ENCODE assay signal across 15 cellular contexts in the genomic region with DNA sequence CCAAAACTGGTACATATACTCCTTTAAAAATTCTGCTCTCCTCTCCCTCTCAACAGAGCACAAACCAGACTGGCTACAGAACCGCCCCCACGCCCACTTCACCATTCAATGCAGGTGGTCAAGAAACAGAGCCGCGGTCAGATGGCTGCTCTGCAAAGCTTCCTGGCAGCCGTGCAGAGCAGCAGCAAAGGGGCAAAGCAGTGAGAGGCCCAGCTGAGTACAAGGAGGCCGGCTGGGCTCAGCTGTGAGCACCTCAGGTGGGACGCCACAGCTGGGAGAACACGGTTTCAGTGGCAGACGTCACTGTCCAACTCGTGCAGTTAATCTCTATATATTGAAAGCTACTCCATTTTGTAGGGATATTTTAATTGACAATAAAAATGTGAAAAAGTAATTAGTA. TPM values are rescaled to one million over a fixed set of nuclear protein-coding genes. Genes with fewer than 3 reads are reported as not detected.
DNase-seq lines count a peak whose midpoint lies in the region; ATAC-seq and TF ChIP-seq lines count a peak whose summit lies in the region.
"Had no signal": no experiment of that assay in that cellular context is flagged by ENCODE, and none has a peak within 500 bp of the region (broad histone marks: within the 10 kb centered on the region; RNA-seq: fewer than 3 reads in every experiment).

No MANE protein-coding gene starts in this region.

- no peaks in the 10 kb centered on the region for H3K4me1 Mint-ChIP-seq in WTC11
- H3K4me1 Mint-ChIP-seq in nephron progenitor cell, result peaks cover 6% of the 10 kb centered on the region
- no peaks in the 10 kb centered on the region for H3K4me1 Mint-ChIP-seq in activated CD4-positive, alpha-beta memory T cell treated with anti-CD3 and anti-CD28 coated beads, Interleukin-2, amount 10 ng/mL, durations not matched to agents 7 days and 5 days

- TF ChIP-seq CTCF in HEK293 (tag by site-specific recombination; IDR thresholded peaks at IDR 0.05) (no peak), WTC11 (IDR thresholded peaks at IDR 0.05) (no peak), nephron progenitor cell (IDR thresholded peaks at IDR 0.05) (no peak), A673 (conservative IDR thresholded peaks at IDR 0.05; ENCODE audit: low read depth, low read length) (no peak)

- no TSS peak for BruUV-seq in A673 (replicated peaks; lab: Mats Ljungman, UMichigan)

- no peaks in the 10 kb centered on the region for H3K9me3 ChIP-seq in HEK293 (ENCODE audit: control insufficient read depth, insufficient read depth, low read depth, low read length)
- H3K9me3 ChIP-seq in A673 (ENCODE audit: low read depth, low read length, poor library complexity, severe bottlenecking), result no peaks in the 10 kb centered on the region
- H3K9me3 ChIP-seq: Caco-2, HAP-1 had no signal

- no peak for ATAC-seq in WTC11
- ATAC-seq in sciatic nerve, result no peak
- no peak for ATAC-seq in GM21367 (IDR thresholded peaks at IDR 0.05; ENCODE audit: unreplicated experiment)
- ATAC-seq: K562 had no signal

- CTCF ChIA-PET in HEK293 (lab: Yijun Ruan, JAX), result no interaction called here
- CTCF ChIA-PET in WTC11 (lab: Charles Lee), result interaction anchor here (1.2 to 2.5 kb wide), 3 partner anchors 35 to 96 kb away, joined by 4 to 9 read pairs (median 6); no protein-coding TSS in a partner anchor
- CTCF ChIA-PET in activated CD4-positive, alpha-beta memory T cell treated with anti-CD3 and anti-CD28 coated beads, Interleukin-2, amount 10 ng/mL, durations not matched to agents 7 days and 5 days (lab: Charles Lee), result interaction anchor here (0.6 kb wide), 1 partner anchor 11 kb away, joined by 6 read pairs; no protein-coding TSS in a partner anchor
- CTCF ChIA-PET in A673 (lab: Charles Lee), result no interaction called here

- H3K36me3 Mint-ChIP-seq in WTC11 (peaks cover 48% of the 10 kb centered on the region), nephron progenitor cell (ENCODE audit: low read depth) (peaks cover 14% of the 10 kb centered on the region)
- H3K36me3 Mint-ChIP-seq in activated CD4-positive, alpha-beta memory T cell treated with anti-CD3 and anti-CD28 coated beads, Interleukin-2, amount 10 ng/mL, durations not matched to agents 7 days and 5 days (ENCODE audit: low read depth), result no peaks in the 10 kb centered on the region

- no peaks in the 10 kb centered on the region for H3K27me3 ChIP-seq in A673 (replicated peaks; ENCODE audit: insufficient read depth, low read depth, low read length, poor library complexity)

- peak overlapping the region; percentile 82; the same call in 1 of the 2 replicates for H3K27ac Mint-ChIP-seq in WTC11
- peak overlapping the region; percentile 40 for H3K27ac Mint-ChIP-seq in nephron progenitor cell
- H3K27ac Mint-ChIP-seq in activated CD4-positive, alpha-beta memory T cell treated with anti-CD3 and anti-CD28 coated beads, Interleukin-2, amount 10 ng/mL, durations not matched to agents 7 days and 5 days, result no peak overlapping the region
- H3K27ac Mint-ChIP-seq: CD4-positive, alpha-beta T cell had no signal

- DNase-seq in WTC11 (ENCODE audit: low spot score) (no peak), nephron progenitor cell (no peak), sciatic nerve (ENCODE audit: low spot score) (peak; percentile 12), A673 (ENCODE audit: low spot score) (no peak)
- no peak for DNase-seq in activated CD4-positive, alpha-beta memory T cell treated with anti-CD3 and anti-CD28 coated beads, Interleukin-2, amount 10 ng/mL, durations not matched to agents 7 days and 5 days
- DNase-seq in activated T-cell treated with anti-CD3 and anti-CD28 coated beads, Interleukin-2, amount 50 U/mL, for 48 hours, result no peak
- DNase-seq: AML-193; CD4-positive, alpha-beta T cell; IMR-90 had no signal

- H3K4me3 ChIP-seq in HEK293 (ENCODE audit: low read depth, low read length), result no peak overlapping the region
- no peak overlapping the region for H3K4me3 ChIP-seq in A673 (ENCODE audit: low read depth, low read length, poor library complexity, severe bottlenecking)
- H3K4me3 ChIP-seq: HAP-1, K562 had no signal

- H3K27ac ChIP-seq in HEK293 (ENCODE audit: extremely low read depth, low read depth, low read length) (no peak overlapping the region), A673 (ENCODE audit: low read depth, low read length, poor library complexity, severe bottlenecking) (no peak overlapping the region)
- H3K27ac ChIP-seq: C4-2B had no signal

- H3K9me3 Mint-ChIP-seq in WTC11, result no peaks in the 10 kb centered on the region
- no peaks in the 10 kb centered on the region for H3K9me3 Mint-ChIP-seq in nephron progenitor cell
- no peaks in the 10 kb centered on the region for H3K9me3 Mint-ChIP-seq in activated CD4-positive, alpha-beta memory T cell treated with anti-CD3 and anti-CD28 coated beads, Interleukin-2, amount 10 ng/mL, durations not matched to agents 7 days and 5 days
- H3K9me3 Mint-ChIP-seq: CD4-positive, alpha-beta T cell had no signal

- no peaks in the 10 kb centered on the region for H3K27me3 Mint-ChIP-seq in WTC11 (ENCODE audit: low read depth)
- H3K27me3 Mint-ChIP-seq in nephron progenitor cell (ENCODE audit: low read depth, poor library complexity), result peaks cover 13% of the 10 kb centered on the region
- H3K27me3 Mint-ChIP-seq in activated CD4-positive, alpha-beta memory T cell treated with anti-CD3 and anti-CD28 coated beads, Interleukin-2, amount 10 ng/mL, durations not matched to agents 7 days and 5 days, result peaks cover 11% of the 10 kb centered on the region

- H3K4me1 ChIP-seq in HEK293 (ENCODE audit: control insufficient read depth, insufficient read depth, low read length) (no peaks in the 10 kb centered on the region; the same call in 1 of the 2 replicates), A673 (ENCODE audit: insufficient read depth, low read length, poor library complexity, severe bottlenecking) (no peaks in the 10 kb centered on the region)
- H3K4me1 ChIP-seq: HAP-1 had no signal

- POLR2A ChIA-PET in HEK293 (lab: Yijun Ruan, JAX), result interaction anchor here (0.5 kb wide), 1 partner anchor 196 kb away, joined by 6 read pairs; no protein-coding TSS in a partner anchor
- POLR2A ChIA-PET in WTC11 (lab: Charles Lee), result interaction anchor here (0.5 kb wide), 1 partner anchor 22 kb away, joined by 3 read pairs; no protein-coding TSS in a partner anchor
- POLR2A ChIA-PET in activated CD4-positive, alpha-beta memory T cell treated with anti-CD3 and anti-CD28 coated beads, Interleukin-2, amount 10 ng/mL, durations not matched to agents 7 days and 5 days (lab: Charles Lee), result no interaction called here
- POLR2A ChIA-PET in A673 (lab: Charles Lee; ENCODE audit: low non-redundant PET), result no interaction called here

- H3K4me3 Mint-ChIP-seq in WTC11 (no peak overlapping the region), nephron progenitor cell (no peak overlapping the region)
- H3K4me3 Mint-ChIP-seq in activated CD4-positive, alpha-beta memory T cell treated with anti-CD3 and anti-CD28 coated beads, Interleukin-2, amount 10 ng/mL, durations not matched to agents 7 days and 5 days, result no peak overlapping the region
- H3K4me3 Mint-ChIP-seq: CD4-positive, alpha-beta T cell had no signal

- intact Hi-C loops in sciatic nerve (cut with DNase I) (no loop called here), A673 (cut with micrococcal nuclease; ENCODE audit: unreplicated experiment) (no loop called here)

- peaks cover 0 to 12% of the 10 kb centered on the region in 2 experiments; a peak in 1 of 3 replicates for H3K36me3 ChIP-seq in HEK293 (ENCODE audit: control insufficient read depth in 2 of 2, insufficient read depth in 1 of 2, low read length in 2 of 2)
- no peaks in the 10 kb centered on the region for H3K36me3 ChIP-seq in A673 (ENCODE audit: insufficient read depth, low read length, poor library complexity, severe bottlenecking)

TF ChIP-seq in HEK293, 187 proteins besides CTCF, POLR2A, EP300 and RAD21:
- peak; percentile 33; the same call in 1 of the 2 replicates for TF ChIP-seq ZIC2 (tag by site-specific recombination; IDR thresholded peaks at IDR 0.05)
- TF ChIP-seq ZBTB1 (tag by site-specific recombination; IDR thresholded peaks at IDR 0.05), result no peak
TF ChIP-seq in HEK293: peak in this region for 1.

TF ChIP-seq in WTC11, 78 proteins besides CTCF, POLR2A, EP300 and RAD21 (continues in another document):
- TF ChIP-seq ZNF232 (CRISPR knock-in tag; IDR thresholded peaks at IDR 0.05), result no peak
- TF ChIP-seq, protein P1, sequence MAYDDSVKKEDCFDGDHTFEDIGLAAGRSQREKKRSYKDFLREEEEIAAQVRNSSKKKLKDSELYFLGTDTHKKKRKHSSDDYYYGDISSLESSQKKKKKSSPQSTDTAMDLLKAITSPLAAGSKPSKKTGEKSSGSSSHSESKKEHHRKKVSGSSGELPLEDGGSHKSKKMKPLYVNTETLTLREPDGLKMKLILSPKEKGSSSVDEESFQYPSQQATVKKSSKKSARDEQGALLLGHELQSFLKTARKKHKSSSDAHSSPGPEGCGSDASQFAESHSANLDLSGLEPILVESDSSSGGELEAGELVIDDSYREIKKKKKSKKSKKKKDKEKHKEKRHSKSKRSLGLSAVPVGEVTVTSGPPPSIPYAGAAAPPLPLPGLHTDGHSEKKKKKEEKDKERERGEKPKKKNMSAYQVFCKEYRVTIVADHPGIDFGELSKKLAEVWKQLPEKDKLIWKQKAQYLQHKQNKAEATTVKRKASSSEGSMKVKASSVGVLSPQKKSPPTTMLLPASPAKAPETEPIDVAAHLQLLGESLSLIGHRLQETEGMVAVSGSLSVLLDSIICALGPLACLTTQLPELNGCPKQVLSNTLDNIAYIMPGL (CRISPR knock-in tag; IDR thresholded peaks at IDR 0.05), result no peak
- TF ChIP-seq KAT7 (CRISPR knock-in tag; IDR thresholded peaks at IDR 0.05; ENCODE audit: borderline replicate concordance), result no peak
- TF ChIP-seq TCF7 (CRISPR knock-in tag; IDR thresholded peaks at IDR 0.05; ENCODE audit: low read depth), result no peak
- TF ChIP-seq, protein P2, sequence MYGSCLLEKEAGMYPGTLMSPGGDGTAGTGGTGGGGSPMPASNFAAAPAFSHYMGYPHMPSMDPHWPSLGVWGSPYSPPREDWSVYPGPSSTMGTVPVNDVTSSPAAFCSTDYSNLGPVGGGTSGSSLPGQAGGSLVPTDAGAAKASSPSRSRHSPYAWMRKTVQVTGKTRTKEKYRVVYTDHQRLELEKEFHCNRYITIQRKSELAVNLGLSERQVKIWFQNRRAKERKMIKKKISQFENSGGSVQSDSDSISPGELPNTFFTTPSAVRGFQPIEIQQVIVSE (CRISPR knock-in tag; IDR thresholded peaks at IDR 0.05; ENCODE audit: borderline replicate concordance), result no peak

RNA-seq across cellular contexts. Expression of a gene that starts 8.3 kb away (rescaled TPM):
- total RNA-seq in WTC11 (2021), result 59.0 to 62.0 TPM (median 60.0 TPM) in 3 replicates
- 6.3 TPM for total RNA-seq in sciatic nerve
- total RNA-seq in activated CD4-positive, alpha-beta memory T cell treated with anti-CD3 and anti-CD28 coated beads, Interleukin-2, amount 10 ng/mL, durations not matched to agents 7 days and 5 days, result under 1 TPM in 1 of 2 experiments, not detected in 1; 0.20 TPM
- total RNA-seq in A673 (2021), result 5.3 and 9.6 TPM in 2 replicates

RNA-seq across cellular contexts. Expression of a gene that starts 58.6 kb away (rescaled TPM):
- total RNA-seq in WTC11 (2021) (135 to 150 TPM (median 140 TPM) in 3 replicates), sciatic nerve (183 TPM), A673 (2021) (117 and 129 TPM in 2 replicates)
- total RNA-seq in activated CD4-positive, alpha-beta memory T cell treated with anti-CD3 and anti-CD28 coated beads, Interleukin-2, amount 10 ng/mL, durations not matched to agents 7 days and 5 days, result 10 to 100 TPM; 79.5 to 80.7 TPM

Comparison
In these comparisons a context has a peak if more than half of its experiments do, and no peak if none do; other contexts are left out.
1. CTCF ChIA-PET loops: an anchor here in WTC11 (1.2 to 2.5 kb wide) and activated CD4-positive, alpha-beta memory T cell treated with anti-CD3 and anti-CD28 coated beads, Interleukin-2, amount 10 ng/mL, durations not matched to agents 7 days and 5 days (0.6 kb wide); none called in HEK293 and A673.
2. POLR2A ChIA-PET loops: an anchor here in HEK293 (0.5 kb wide) and WTC11 (0.5 kb wide); none called in activated CD4-positive, alpha-beta memory T cell treated with anti-CD3 and anti-CD28 coated beads, Interleukin-2, amount 10 ng/mL, durations not matched to agents 7 days and 5 days and A673.